In genomic region chr1:58545591-58546519, GRCh38 we compare ENCODE assay signal across 8 cellular contexts. TPM values are rescaled to one million over a fixed set of nuclear protein-coding genes. Genes with fewer than 3 reads are reported as not detected.
A peak's percentile ranks its signal among the peaks of the same experiment; 100 is the strongest.
DNase-seq lines count a peak whose midpoint lies in the region; ATAC-seq and TF ChIP-seq lines count a peak whose summit lies in the region.

No MANE protein-coding gene starts in this region.

- H3K27me3 ChIP-seq in breast epithelium = no peaks in the 10 kb centered on the region

- DNase-seq in NCI-H187 (lab: John Stamatoyannopoulos, UW) (peak; percentile 35 to 69), NCI-H187 treated with DMSO at 0.1 percent for 48 hours (lab: John Stamatoyannopoulos, UW) (no peak), NCI-H2107 (lab: John Stamatoyannopoulos, UW) (peak; percentile 40), WTC11 (ENCODE audit: low spot score) (peak; percentile 65), breast epithelium (ENCODE audit: low spot score in 2 of 2) (peak; percentile 80 to 86), iPS-NIHi7 (ENCODE audit: extremely low spot score) (peak; percentile 46)

- H3K9me3 Mint-ChIP-seq in WTC11 = no peaks in the 10 kb centered on the region

- peaks cover 22% of the 10 kb centered on the region for H3K4me1 Mint-ChIP-seq in WTC11

- H3K36me3 ChIP-seq in breast epithelium = no peaks in the 10 kb centered on the region

- H3K4me3 Mint-ChIP-seq in WTC11 = peak overlapping the region; percentile 90

- CTCF ChIA-PET in WTC11 (lab: Charles Lee) = interaction anchor here (0.6 to 2.3 kb wide), 19 partner anchors 9 to 1122 kb away, joined by 3 to 18 read pairs (median 3); partner anchors contain the start of gene DAB1

- no peaks in the 10 kb centered on the region for H3K9me3 ChIP-seq in breast epithelium

- no peaks in the 10 kb centered on the region for H3K4me1 ChIP-seq in breast epithelium

- no peaks in the 10 kb centered on the region for H3K36me3 Mint-ChIP-seq in WTC11

- peak overlapping the region; percentile 72 to 86 (median 82) for H3K4me3 ChIP-seq in breast epithelium
- peak overlapping the region; percentile 55 to 93 (median 69) for H3K4me3 ChIP-seq in skin epidermis

- TF ChIP-seq CTCF in WTC11 (IDR thresholded peaks at IDR 0.05) (no peak), breast epithelium (IDR thresholded peaks at IDR 0.05) (no peak)

- no peak for TF ChIP-seq POLR2A in breast epithelium (IDR thresholded peaks at IDR 0.05)

- peak overlapping the region; percentile 100 for H3K27ac ChIP-seq in breast epithelium
- peak overlapping the region; percentile 98 to 100 (median 100) for H3K27ac ChIP-seq in skin epidermis

- peak overlapping the region; percentile 96 for H3K27ac Mint-ChIP-seq in WTC11

- POLR2A ChIA-PET in WTC11 (lab: Charles Lee) = interaction anchor here (1.1 kb wide), 1 partner anchor 29 kb away, joined by 3 read pairs; no protein-coding TSS in a partner anchor

- H3K27me3 Mint-ChIP-seq in WTC11 (ENCODE audit: low read depth) = peaks cover 2% of the 10 kb centered on the region; the same call in 1 of the 2 replicates

- intact Hi-C loops in breast epithelium (cut with DNase I; ENCODE audit: low total_unique reads) = no loop called here

- ATAC-seq in HG02970 (IDR thresholded peaks at IDR 0.05; ENCODE audit: low FRiP score, unreplicated experiment) (peak; percentile 51), WTC11 (peak; percentile 22)

TF ChIP-seq in WTC11, 78 proteins besides CTCF, POLR2A, EP300 and RAD21:
- TF ChIP-seq IRF2 (CRISPR knock-in tag; IDR thresholded peaks at IDR 0.05; ENCODE audit: borderline replicate concordance, low read depth) (no peak), OVOL2 (CRISPR knock-in tag; IDR thresholded peaks at IDR 0.05; ENCODE audit: borderline replicate concordance) (no peak), STAT6 (CRISPR knock-in tag; conservative IDR thresholded peaks at IDR 0.05; ENCODE audit: low read depth) (no peak), RORB (CRISPR knock-in tag; IDR thresholded peaks at IDR 0.05) (no peak), ATF2 (CRISPR knock-in tag; IDR thresholded peaks at IDR 0.05; ENCODE audit: borderline replicate concordance, low read depth) (no peak), TP53 (CRISPR knock-in tag; IDR thresholded peaks at IDR 0.05) (no peak), FOXP1 (CRISPR knock-in tag; IDR thresholded peaks at IDR 0.05; ENCODE audit: borderline replicate concordance) (no peak), NFYB (CRISPR knock-in tag; conservative IDR thresholded peaks at IDR 0.05; ENCODE audit: low read depth) (no peak), ZNF232 (CRISPR knock-in tag; IDR thresholded peaks at IDR 0.05) (no peak), SMAD4 (CRISPR knock-in tag; IDR thresholded peaks at IDR 0.05) (no peak), USF2 (CRISPR knock-in tag; IDR thresholded peaks at IDR 0.05) (no peak), ERG (CRISPR knock-in tag; IDR thresholded peaks at IDR 0.05) (no peak), ESRRA (CRISPR knock-in tag; IDR thresholded peaks at IDR 0.05; ENCODE audit: borderline replicate concordance) (no peak), RELA (CRISPR knock-in tag; IDR thresholded peaks at IDR 0.05; ENCODE audit: borderline replicate concordance) (no peak), MXD4 (CRISPR knock-in tag; IDR thresholded peaks at IDR 0.05; ENCODE audit: borderline replicate concordance) (no peak)
- TF ChIP-seq, protein P1, sequence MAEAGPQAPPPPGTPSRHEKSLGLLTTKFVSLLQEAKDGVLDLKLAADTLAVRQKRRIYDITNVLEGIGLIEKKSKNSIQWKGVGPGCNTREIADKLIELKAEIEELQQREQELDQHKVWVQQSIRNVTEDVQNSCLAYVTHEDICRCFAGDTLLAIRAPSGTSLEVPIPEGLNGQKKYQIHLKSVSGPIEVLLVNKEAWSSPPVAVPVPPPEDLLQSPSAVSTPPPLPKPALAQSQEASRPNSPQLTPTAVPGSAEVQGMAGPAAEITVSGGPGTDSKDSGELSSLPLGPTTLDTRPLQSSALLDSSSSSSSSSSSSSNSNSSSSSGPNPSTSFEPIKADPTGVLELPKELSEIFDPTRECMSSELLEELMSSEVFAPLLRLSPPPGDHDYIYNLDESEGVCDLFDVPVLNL (CRISPR knock-in tag; IDR thresholded peaks at IDR 0.05; ENCODE audit: borderline replicate concordance, low read depth) = no peak
- TF ChIP-seq, protein P2, sequence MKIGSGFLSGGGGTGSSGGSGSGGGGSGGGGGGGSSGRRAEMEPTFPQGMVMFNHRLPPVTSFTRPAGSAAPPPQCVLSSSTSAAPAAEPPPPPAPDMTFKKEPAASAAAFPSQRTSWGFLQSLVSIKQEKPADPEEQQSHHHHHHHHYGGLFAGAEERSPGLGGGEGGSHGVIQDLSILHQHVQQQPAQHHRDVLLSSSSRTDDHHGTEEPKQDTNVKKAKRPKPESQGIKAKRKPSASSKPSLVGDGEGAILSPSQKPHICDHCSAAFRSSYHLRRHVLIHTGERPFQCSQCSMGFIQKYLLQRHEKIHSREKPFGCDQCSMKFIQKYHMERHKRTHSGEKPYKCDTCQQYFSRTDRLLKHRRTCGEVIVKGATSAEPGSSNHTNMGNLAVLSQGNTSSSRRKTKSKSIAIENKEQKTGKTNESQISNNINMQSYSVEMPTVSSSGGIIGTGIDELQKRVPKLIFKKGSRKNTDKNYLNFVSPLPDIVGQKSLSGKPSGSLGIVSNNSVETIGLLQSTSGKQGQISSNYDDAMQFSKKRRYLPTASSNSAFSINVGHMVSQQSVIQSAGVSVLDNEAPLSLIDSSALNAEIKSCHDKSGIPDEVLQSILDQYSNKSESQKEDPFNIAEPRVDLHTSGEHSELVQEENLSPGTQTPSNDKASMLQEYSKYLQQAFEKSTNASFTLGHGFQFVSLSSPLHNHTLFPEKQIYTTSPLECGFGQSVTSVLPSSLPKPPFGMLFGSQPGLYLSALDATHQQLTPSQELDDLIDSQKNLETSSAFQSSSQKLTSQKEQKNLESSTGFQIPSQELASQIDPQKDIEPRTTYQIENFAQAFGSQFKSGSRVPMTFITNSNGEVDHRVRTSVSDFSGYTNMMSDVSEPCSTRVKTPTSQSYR (CRISPR knock-in tag; IDR thresholded peaks at IDR 0.05) = no peak
TF ChIP-seq in WTC11: peak in this region for 0.

RNA-seq across cellular contexts. Expression of gene OMA1, which starts 0.7 kb away (rescaled TPM):
- total RNA-seq in WTC11 (2021) (10.5 to 13.1 TPM (median 11.7 TPM) in 3 replicates), breast epithelium (10 to 100 TPM; 26.4 to 79.8 (median 48.2) TPM)

RNA-seq across cellular contexts. Expression of gene TACSTD2, which starts 31.2 kb away (rescaled TPM):
- 0.50 to 1.2 TPM (median 0.80 TPM) in 3 replicates for total RNA-seq in WTC11 (2021)
- 100 to 1,000 TPM in 2 of 3 donors, 1 to 10 TPM in 1; 1.1 to 335 (median 230) TPM for total RNA-seq in breast epithelium
